In the genomic region with DNA sequence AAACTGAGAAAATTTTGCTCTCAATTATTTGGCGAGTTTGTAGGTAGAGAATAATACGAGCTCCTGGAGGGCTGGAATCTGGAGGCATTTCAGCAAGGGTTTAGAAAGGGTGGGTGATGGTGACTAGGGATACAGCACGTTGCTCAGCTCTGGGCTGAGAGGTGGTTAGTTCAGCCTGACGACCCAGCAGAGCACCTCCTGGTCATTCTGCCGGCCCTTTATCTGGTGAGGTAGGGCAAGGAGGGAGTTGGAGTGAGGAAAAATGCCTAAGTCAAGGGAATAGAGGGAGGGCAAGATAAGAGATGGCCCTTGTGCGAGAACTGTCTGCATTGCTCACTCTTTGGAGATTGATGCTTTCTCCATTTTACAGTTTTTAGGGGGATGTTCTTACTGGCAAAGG, we compare ENCODE assay signal across 15 cellular contexts. TPM values are rescaled to one million over a fixed set of nuclear protein-coding genes. Genes with fewer than 3 reads are reported as not detected.
DNase-seq lines count a peak whose midpoint lies in the region; ATAC-seq and TF ChIP-seq lines count a peak whose summit lies in the region.
"Had no signal": no experiment of that assay in that cellular context is flagged by ENCODE, and none has a peak within 500 bp of the region (broad histone marks: within the 10 kb centered on the region; RNA-seq: fewer than 3 reads in every experiment).

No MANE protein-coding gene starts in this region.

- H3K9me2 ChIP-seq in OCI-LY1 (ENCODE audit: low read depth, low read length), result no peaks in the 10 kb centered on the region

- H3K4me2 ChIP-seq in OCI-LY1 (ENCODE audit: low read length), result peak overlapping the region; percentile 29; the same call in 1 of the 2 replicates

- H3K27me3 Mint-ChIP-seq in Calu3 (ENCODE audit: unreplicated experiment) (no peaks in the 10 kb centered on the region), endodermal cell (ENCODE audit: insufficient read depth) (no peaks in the 10 kb centered on the region), T-helper 17 cell (no peaks in the 10 kb centered on the region)

- peak overlapping the region; percentile 96 for H3K27ac Mint-ChIP-seq in Calu3 (ENCODE audit: unreplicated experiment)
- H3K27ac Mint-ChIP-seq in endodermal cell, result no peak overlapping the region
- no peak overlapping the region for H3K27ac Mint-ChIP-seq in T-helper 17 cell

- WGBS in endodermal cell (ENCODE audit: insufficient coverage in 1 of 2, insufficient read length in 1 of 2), 2 experiments, result 70 to 74% methylated on average over 6 of the region's 6 CpGs

- H3K36me3 Mint-ChIP-seq in Calu3 (ENCODE audit: insufficient read depth, unreplicated experiment) (peaks cover 36% of the 10 kb centered on the region), endodermal cell (ENCODE audit: low read depth) (peaks cover 8% of the 10 kb centered on the region), T-helper 17 cell (ENCODE audit: low read depth) (no peaks in the 10 kb centered on the region)

- no peaks in the 10 kb centered on the region for H3K9me3 ChIP-seq in OCI-LY1 (ENCODE audit: low read length)
- H3K9me3 ChIP-seq in endodermal cell (ENCODE audit: control insufficient read depth, low read length), result peaks cover 6% of the 10 kb centered on the region
- H3K9me3 ChIP-seq in T-helper 17 cell (ENCODE audit: control insufficient read depth, low read length, poor library complexity, severe bottlenecking), result no peaks in the 10 kb centered on the region
- H3K9me3 ChIP-seq: left ventricle myocardium inferior, uterus had no signal

- peaks cover 20% of the 10 kb centered on the region for H3K36me3 ChIP-seq in OCI-LY1 (ENCODE audit: insufficient read depth, low read length)
- H3K36me3 ChIP-seq in endodermal cell (ENCODE audit: control insufficient read depth, insufficient read depth, low read length), result no peaks in the 10 kb centered on the region
- H3K36me3 ChIP-seq: uterus had no signal

- H3K27me3 ChIP-seq in OCI-LY1 (ENCODE audit: insufficient read depth, low read length), result no peaks in the 10 kb centered on the region
- H3K27me3 ChIP-seq in endodermal cell (ENCODE audit: control insufficient read depth, insufficient read depth, low read length, poor library complexity, severe bottlenecking), result no peaks in the 10 kb centered on the region
- H3K27me3 ChIP-seq: uterus had no signal

- BruUV-seq in Calu3 (replicated peaks; lab: Mats Ljungman, UMichigan), result no TSS peak

- H3K79me2 ChIP-seq in OCI-LY1 (ENCODE audit: insufficient read depth, low read length), result peaks cover 72% of the 10 kb centered on the region

- no peak for TF ChIP-seq CTCF in Calu3 (IDR thresholded peaks at IDR 0.05; ENCODE audit: unreplicated experiment)
- no peak for TF ChIP-seq CTCF in OCI-LY1 (IDR thresholded peaks at IDR 0.05; ENCODE audit: low read length)
- TF ChIP-seq CTCF in endodermal cell (conservative IDR thresholded peaks at IDR 0.05), result no peak

- no peaks in the 10 kb centered on the region for H4K20me1 ChIP-seq in OCI-LY1 (ENCODE audit: insufficient read depth, low read length)

- ATAC-seq in sciatic nerve (peak; percentile 4), T-helper 17 cell (no peak), HG02571 (IDR thresholded peaks at IDR 0.05; ENCODE audit: unreplicated experiment) (no peak)

- H3K4me1 ChIP-seq in OCI-LY1 (ENCODE audit: insufficient read depth, low read length, severe bottlenecking), result peaks cover 48% of the 10 kb centered on the region
- no peaks in the 10 kb centered on the region for H3K4me1 ChIP-seq in endodermal cell (ENCODE audit: control insufficient read depth, insufficient read depth, low read length)
- H3K4me1 ChIP-seq: uterus had no signal

- intact Hi-C loops in Calu3 (cut with micrococcal nuclease; ENCODE audit: unreplicated experiment), result no loop called here
- intact Hi-C loops in sciatic nerve (cut with DNase I), result no loop called here

- H3K4me1 Mint-ChIP-seq in Calu3 (ENCODE audit: low read depth, unreplicated experiment), result peaks cover 89% of the 10 kb centered on the region
- H3K4me1 Mint-ChIP-seq in endodermal cell, result peaks cover 18% of the 10 kb centered on the region
- peaks cover 38% of the 10 kb centered on the region for H3K4me1 Mint-ChIP-seq in T-helper 17 cell

- no peaks in the 10 kb centered on the region for H3K9me3 Mint-ChIP-seq in Calu3 (ENCODE audit: low read depth, unreplicated experiment)
- peaks cover 11% of the 10 kb centered on the region for H3K9me3 Mint-ChIP-seq in endodermal cell

- no peak overlapping the region for H3K4me3 Mint-ChIP-seq in Calu3 (ENCODE audit: low read depth, unreplicated experiment)
- no peak overlapping the region for H3K4me3 Mint-ChIP-seq in endodermal cell
- H3K4me3 Mint-ChIP-seq in T-helper 17 cell, result no peak overlapping the region

- CTCF ChIA-PET in Calu3 (lab: Charles Lee), result interaction anchor here (1.9 kb wide), 1 partner anchor 282 kb away, joined by 6 read pairs; no protein-coding TSS in a partner anchor

- no peaks in the 10 kb centered on the region for H3F3A ChIP-seq in OCI-LY1 (ENCODE audit: insufficient read depth, low read length)

- H3K9ac ChIP-seq in OCI-LY1 (ENCODE audit: low read length), result no peak overlapping the region
- no peak overlapping the region for H3K9ac ChIP-seq in endodermal cell (ENCODE audit: extremely low read depth, low read length, poor library complexity, severe bottlenecking)

- no peak overlapping the region for H2AFZ ChIP-seq in OCI-LY1 (ENCODE audit: low read length)

- H3K27ac ChIP-seq in OCI-LY1 (ENCODE audit: low read depth, low read length, poor library complexity, severe bottlenecking), result peak overlapping the region; percentile 16
- H3K27ac ChIP-seq in endodermal cell (ENCODE audit: low read depth, low read length), result no peak overlapping the region
- H3K27ac ChIP-seq: left ventricle myocardium inferior had no signal

- no peak overlapping the region for H3K4me3 ChIP-seq in OCI-LY1 (ENCODE audit: low read depth, low read length, poor library complexity, severe bottlenecking)
- no peak overlapping the region for H3K4me3 ChIP-seq in endodermal cell (ENCODE audit: low read length)
- H3K4me3 ChIP-seq: left ventricle myocardium inferior, uterus had no signal

- DNase-seq in Calu3 (no peak), endodermal cell (peak; percentile 49), sciatic nerve (ENCODE audit: low spot score) (no peak), HUDEP-2 (lab: John Stamatoyannopoulos, UW; ENCODE audit: unreplicated experiment in 76 of 76) (no peak), T-helper 17 cell (no peak), SIG-M5 (lab: John Stamatoyannopoulos, UW) (no peak)
- DNase-seq: activated effector memory CD4-positive, alpha-beta T cell treated with anti-CD3 and anti-CD28 coated beads, Interleukin-2, amount 50 U/mL, for 16 hours; GOT3; left ventricle myocardium inferior; NCI-H1048; NCI-H2171 treated with DMSO at 0.1 percent for 48 hours; stimulated activated CD4-positive, alpha-beta T cell treated with anti-CD3 and anti-CD28 coated beads, Interleukin-4, amount 100 ng/mL, for 24 hours; uterus had no signal

RNA-seq across cellular contexts. Expression of a gene that starts 19.1 kb away (rescaled TPM):
- total RNA-seq in Calu3 (2022), result 136 and 141 TPM in 2 replicates
- total RNA-seq in endodermal cell, result 10 to 100 TPM; 41.6 to 63.5 TPM
- polyA plus RNA-seq in endodermal cell (2013, experiment 1 of 2), result 85.8 TPM
- polyA plus RNA-seq in endodermal cell (2013, experiment 2 of 2), result 77.5 TPM
- 67.3 TPM for total RNA-seq in sciatic nerve
- total RNA-seq in T-helper 17 cell, result 10 to 100 TPM; 16.6 to 19.8 TPM
